12 cellular contexts compared by ENCODE assay signal in the genomic region with DNA sequence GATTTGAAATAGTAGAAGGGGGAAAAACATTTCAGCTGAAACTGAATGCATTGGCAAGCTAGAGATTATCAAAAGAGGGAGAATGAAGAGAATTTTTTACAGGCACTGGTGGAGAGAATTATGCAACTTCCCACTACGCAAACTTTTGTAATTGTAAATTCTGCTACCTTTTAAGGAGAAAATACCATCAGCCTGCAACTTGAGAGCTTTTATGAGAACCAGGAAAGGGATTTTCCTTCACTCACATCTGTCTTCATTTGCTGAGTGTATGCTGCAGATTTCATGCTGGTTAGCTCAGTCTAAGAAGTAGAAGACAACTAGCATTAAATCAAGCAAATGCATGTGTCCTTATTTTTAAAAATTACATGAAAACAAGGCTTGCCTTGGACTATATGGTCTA. TPM values are rescaled to one million over a fixed set of nuclear protein-coding genes. Genes with fewer than 3 reads are reported as not detected.
DNase-seq lines count a peak whose midpoint lies in the region; FAIRE-seq and TF ChIP-seq lines count a peak whose summit lies in the region.
"Had no signal": no experiment of that assay in that cellular context is flagged by ENCODE, and none has a peak within 500 bp of the region (broad histone marks: within the 10 kb centered on the region; RNA-seq: fewer than 3 reads in every experiment).

No MANE protein-coding gene starts in this region.

- in situ Hi-C loops in brain microvascular endothelial cell (cut with HindIII; ENCODE audit: low pct_ligation_motif_present, low sequenced_read_pairs): no loop called here

- intact Hi-C loops in stomach (cut with DNase I; ENCODE audit: low total_unique reads): no loop called here
- intact Hi-C loops in Caco-2 (cut with micrococcal nuclease; ENCODE audit: unreplicated experiment): no loop called here

- no TSS peak for BruUV-seq in Caco-2 (replicated peaks; lab: Mats Ljungman, UMichigan)

- H3K27ac ChIP-seq in brain microvascular endothelial cell: peak overlapping the region; percentile 71
- H3K27ac ChIP-seq in stomach: peak overlapping the region in 4 of 5 donors; percentile 73 to 82 (median 77)
- no peak overlapping the region for H3K27ac ChIP-seq in RWPE1
- H3K27ac ChIP-seq: WERI-Rb-1 had no signal

- H3K36me3 ChIP-seq in brain microvascular endothelial cell (replicated peaks) (no peaks in the 10 kb centered on the region), stomach (no peaks in the 10 kb centered on the region), Caco-2 (ENCODE audit: control insufficient read depth, insufficient read depth, low read length) (no peaks in the 10 kb centered on the region)
- H3K36me3 ChIP-seq: WERI-Rb-1 had no signal

- WGBS in stomach, 5 donors: 56 to 80% (median 61%) methylated on average over 1 of the region's 1 CpG

- H3K9me3 Mint-ChIP-seq in Caco-2 (ENCODE audit: unreplicated experiment): peaks cover 17% of the 10 kb centered on the region

- no peak for FAIRE-seq in GM19239 (lab: Jason Lieb, UNC)

- TF ChIP-seq POLR2A in stomach (IDR thresholded peaks at IDR 0.05): no peak

- POLR2A ChIA-PET in Caco-2 (lab: Charles Lee) (no interaction called here), RWPE1 (lab: Yijun Ruan, JAX; ENCODE audit: low non-redundant PET) (no interaction called here)

- no peaks in the 10 kb centered on the region for H3K27me3 ChIP-seq in brain microvascular endothelial cell (replicated peaks)
- H3K27me3 ChIP-seq in stomach: no peaks in the 10 kb centered on the region
- H3K27me3 ChIP-seq in Caco-2 (replicated peaks; ENCODE audit: control insufficient read depth, insufficient read depth, low read length): no peaks in the 10 kb centered on the region

- DNase-seq in HCEC 1CT (peak; percentile 81), brain microvascular endothelial cell (peak; percentile 48), iPS-NIHi11 (ENCODE audit: low spot score) (peak; percentile 11), stomach (no peak), GM19239 (ENCODE audit: insufficient read length, low spot score) (no peak), Caco-2 (no peak), NCI-H1436 (lab: John Stamatoyannopoulos, UW) (no peak), RWPE1 (ENCODE audit: low spot score) (no peak)
- DNase-seq: Karpas-422; NK-92 treated with Interleukin-12 subunit alpha and Interleukin-12 subunit beta, amount 100 ng/mL, for 24 hours; stimulated activated CD4-positive, alpha-beta T cell treated with anti-CD3 and anti-CD28 coated beads, Interleukin-2, amount 100 ng/mL, for 24 hours; WERI-Rb-1 had no signal

- H3K4me3 Mint-ChIP-seq in Caco-2 (ENCODE audit: unreplicated experiment): no peak overlapping the region

- no peaks in the 10 kb centered on the region for H3K4me1 Mint-ChIP-seq in Caco-2 (ENCODE audit: low read depth, unreplicated experiment)

- H3K9me3 ChIP-seq in stomach (no peaks in the 10 kb centered on the region), Caco-2 (0 out of 2 replicates have a peak, but pooled peaks cover 5% of the 10 kb centered on the region)

- CTCF ChIA-PET in Caco-2 (lab: Charles Lee) (no interaction called here), RWPE1 (lab: Yijun Ruan, JAX) (no interaction called here)

- no peak overlapping the region for H3K27ac Mint-ChIP-seq in Caco-2 (ENCODE audit: unreplicated experiment)

- H3K4me1 ChIP-seq in stomach (peaks cover 0 to 9% (median 4%) of the 10 kb centered on the region in 4 donors), Caco-2 (no peaks in the 10 kb centered on the region)

- no peaks in the 10 kb centered on the region for H3K27me3 Mint-ChIP-seq in Caco-2 (ENCODE audit: insufficient read depth, unreplicated experiment)

- H3K4me3 ChIP-seq in brain microvascular endothelial cell (ENCODE audit: low read depth, low read length): no peak overlapping the region
- no peak overlapping the region for H3K4me3 ChIP-seq in stomach
- H3K4me3 ChIP-seq in Caco-2 (ENCODE audit: low read depth, low read length): no peak overlapping the region

- TF ChIP-seq CTCF in brain microvascular endothelial cell (IDR thresholded peaks at IDR 0.05; ENCODE audit: low read depth, low read length, missing control alignments): no peak
- TF ChIP-seq CTCF in stomach (IDR thresholded peaks at IDR 0.05): no peak
- TF ChIP-seq CTCF in Caco-2 (IDR thresholded peaks at IDR 0.05; ENCODE audit: insufficient read depth in 1 of 2, low read depth in 1 of 2, low read length in 1 of 2, severe bottlenecking in 1 of 2, unreplicated experiment in 1 of 2): no peak
- no peak for TF ChIP-seq CTCF in RWPE1 (conservative IDR thresholded peaks at IDR 0.05; ENCODE audit: low read depth)

- no peaks in the 10 kb centered on the region for H3K36me3 Mint-ChIP-seq in Caco-2 (ENCODE audit: insufficient read depth, unreplicated experiment)

- no peak for TF ChIP-seq EP300 in stomach (IDR thresholded peaks at IDR 0.05)

RNA-seq across cellular contexts. Expression of a gene that starts 43.7 kb away (rescaled TPM):
- total RNA-seq in stomach (100 to 1,000 TPM in 3 of 5 donors, 10 to 100 TPM in 2; 44.9 to 268 (median 111) TPM), Caco-2 (2022) (not detected in 2 replicates)
- polyA plus RNA-seq in stomach: 10 to 100 TPM; 12.2 to 21.3 (median 21.0) TPM

Comparison
In these comparisons a context has a peak if more than half of its experiments do, and no peak if none do; other contexts are left out.
1. DNase-seq: peak in HCEC 1CT (single experiment), brain microvascular endothelial cell (single experiment) and iPS-NIHi11 (single experiment); none in stomach (single experiment), GM19239 (single experiment), Caco-2 (0 of 2), NCI-H1436 (single experiment) and RWPE1 (single experiment).
2. RNA of a gene that starts 43.7 kb away (total RNA-seq): 44.9 to 268 TPM in stomach; not detected in Caco-2; every median in the first group is over 10 times any median in the second.